Comparison of ENCODE assay signal across 10 cellular contexts in genomic region chr20:35318502-35319157, GRCh38.
A peak's percentile ranks its signal among the peaks of the same experiment; 100 is the strongest.
DNase-seq lines count a peak whose midpoint lies in the region; ATAC-seq and TF ChIP-seq lines count a peak whose summit lies in the region.
"Had no signal": no experiment of that assay in that cellular context is flagged by ENCODE, and none has a peak within 500 bp of the region (broad histone marks: within the 10 kb centered on the region; RNA-seq: fewer than 3 reads in every experiment).

No MANE protein-coding gene starts in this region.

- no peak for ATAC-seq in GM18519 (IDR thresholded peaks at IDR 0.05; ENCODE audit: low FRiP score, unreplicated experiment)
- no peak for ATAC-seq in GM18498 (IDR thresholded peaks at IDR 0.05; ENCODE audit: unreplicated experiment)

- peaks cover 33% of the 10 kb centered on the region for H3K4me1 ChIP-seq in mucosa of stomach (ENCODE audit: control insufficient read depth, insufficient read depth, low read length)

- no peaks in the 10 kb centered on the region for H3K27me3 ChIP-seq in mucosa of stomach (ENCODE audit: control insufficient read depth, insufficient read depth, low read length)

- no peaks in the 10 kb centered on the region for H3K9me3 ChIP-seq in mucosa of stomach (ENCODE audit: control insufficient read depth, low read length)
- H3K9me3 ChIP-seq: thoracic aorta had no signal

- no peak for TF ChIP-seq CTCF in choroid plexus epithelial cell (conservative IDR thresholded peaks at IDR 0.05; ENCODE audit: low read depth, low read length)

- H3K9ac ChIP-seq in mucosa of stomach (ENCODE audit: low read length) = peak overlapping the region; percentile 48

- no peak overlapping the region for H3K4me3 ChIP-seq in choroid plexus epithelial cell (ENCODE audit: low read depth, low read length)
- H3K4me3 ChIP-seq in mucosa of stomach (ENCODE audit: low read length) = no peak overlapping the region
- H3K4me3 ChIP-seq: thoracic aorta had no signal

- DNase-seq in AG08395 (ENCODE audit: low spot score) = peak; percentile 52
- DNase-seq in LoVo (ENCODE audit: low spot score) = peak; percentile 72
- DNase-seq in choroid plexus epithelial cell (ENCODE audit: low read depth) = peak; percentile 88
- no peak for DNase-seq in KG1 (lab: John Stamatoyannopoulos, UW)
- DNase-seq in NAMALWA (ENCODE audit: low spot score) = no peak
- DNase-seq: activated CD4-positive, CD25-positive, alpha-beta regulatory T cell treated with anti-CD3 and anti-CD28 coated beads, Interleukin-2, amount 50 U/mL, for 72 hours had no signal

- no peaks in the 10 kb centered on the region for H3K36me3 ChIP-seq in mucosa of stomach (ENCODE audit: control insufficient read depth, insufficient read depth, low read length)
- H3K36me3 ChIP-seq: thoracic aorta had no signal

Comparison
In these comparisons a context has a peak if more than half of its experiments do, and no peak if none do; other contexts are left out.
1. DNase-seq: peak in AG08395 (single experiment), LoVo (single experiment) and choroid plexus epithelial cell (single experiment); none in KG1 (single experiment) and NAMALWA (single experiment).